1 cellular context compared by ENCODE assay signal in genomic region chr1:173714759-173715537, GRCh38.
TF ChIP-seq lines count a peak whose summit lies in the region.

A gene with protein sequence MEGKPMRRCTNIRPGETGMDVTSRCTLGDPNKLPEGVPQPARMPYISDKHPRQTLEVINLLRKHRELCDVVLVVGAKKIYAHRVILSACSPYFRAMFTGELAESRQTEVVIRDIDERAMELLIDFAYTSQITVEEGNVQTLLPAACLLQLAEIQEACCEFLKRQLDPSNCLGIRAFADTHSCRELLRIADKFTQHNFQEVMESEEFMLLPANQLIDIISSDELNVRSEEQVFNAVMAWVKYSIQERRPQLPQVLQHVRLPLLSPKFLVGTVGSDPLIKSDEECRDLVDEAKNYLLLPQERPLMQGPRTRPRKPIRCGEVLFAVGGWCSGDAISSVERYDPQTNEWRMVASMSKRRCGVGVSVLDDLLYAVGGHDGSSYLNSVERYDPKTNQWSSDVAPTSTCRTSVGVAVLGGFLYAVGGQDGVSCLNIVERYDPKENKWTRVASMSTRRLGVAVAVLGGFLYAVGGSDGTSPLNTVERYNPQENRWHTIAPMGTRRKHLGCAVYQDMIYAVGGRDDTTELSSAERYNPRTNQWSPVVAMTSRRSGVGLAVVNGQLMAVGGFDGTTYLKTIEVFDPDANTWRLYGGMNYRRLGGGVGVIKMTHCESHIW (plus strand): TSS chr1:173714981. CDS start chr1:173716044, 1,063 bp downstream.

TF ChIP-seq in K562, 482 proteins besides CTCF, POLR2A, EP300 and RAD21 (continued from another document):
- TF ChIP-seq ZBTB11 (CRISPR knock-in tag; IDR thresholded peaks at IDR 0.05): peak; percentile 97 to 100 (median 99)
- TF ChIP-seq BCLAF1 (IDR thresholded peaks at IDR 0.05; ENCODE audit: borderline replicate concordance in 1 of 2, control insufficient read depth in 1 of 2, low read depth in 2 of 2, low read length in 1 of 2): peak in 1 of 2 experiments; percentile 96; a peak in 3 of 4 replicates
- TF ChIP-seq HMGN3 (IDR thresholded peaks at IDR 0.05; ENCODE audit: borderline replicate concordance, extremely low read depth, insufficient read length, low read depth, low read length): peak; percentile 76
- TF ChIP-seq EGR1 (conservative IDR thresholded peaks at IDR 0.05): peak; percentile 44
- no peak for TF ChIP-seq SRSF7 (optimal IDR thresholded peaks at IDR 0.05; ENCODE audit: low read depth, low read length)
- TF ChIP-seq ZNF263 (CRISPR knock-in tag; IDR thresholded peaks at IDR 0.05; ENCODE audit: borderline replicate concordance): peak; percentile 70; the same call in 1 of the 2 replicates
- TF ChIP-seq ATF7 (IDR thresholded peaks at IDR 0.05): peak; percentile 86
- TF ChIP-seq, protein P1, sequence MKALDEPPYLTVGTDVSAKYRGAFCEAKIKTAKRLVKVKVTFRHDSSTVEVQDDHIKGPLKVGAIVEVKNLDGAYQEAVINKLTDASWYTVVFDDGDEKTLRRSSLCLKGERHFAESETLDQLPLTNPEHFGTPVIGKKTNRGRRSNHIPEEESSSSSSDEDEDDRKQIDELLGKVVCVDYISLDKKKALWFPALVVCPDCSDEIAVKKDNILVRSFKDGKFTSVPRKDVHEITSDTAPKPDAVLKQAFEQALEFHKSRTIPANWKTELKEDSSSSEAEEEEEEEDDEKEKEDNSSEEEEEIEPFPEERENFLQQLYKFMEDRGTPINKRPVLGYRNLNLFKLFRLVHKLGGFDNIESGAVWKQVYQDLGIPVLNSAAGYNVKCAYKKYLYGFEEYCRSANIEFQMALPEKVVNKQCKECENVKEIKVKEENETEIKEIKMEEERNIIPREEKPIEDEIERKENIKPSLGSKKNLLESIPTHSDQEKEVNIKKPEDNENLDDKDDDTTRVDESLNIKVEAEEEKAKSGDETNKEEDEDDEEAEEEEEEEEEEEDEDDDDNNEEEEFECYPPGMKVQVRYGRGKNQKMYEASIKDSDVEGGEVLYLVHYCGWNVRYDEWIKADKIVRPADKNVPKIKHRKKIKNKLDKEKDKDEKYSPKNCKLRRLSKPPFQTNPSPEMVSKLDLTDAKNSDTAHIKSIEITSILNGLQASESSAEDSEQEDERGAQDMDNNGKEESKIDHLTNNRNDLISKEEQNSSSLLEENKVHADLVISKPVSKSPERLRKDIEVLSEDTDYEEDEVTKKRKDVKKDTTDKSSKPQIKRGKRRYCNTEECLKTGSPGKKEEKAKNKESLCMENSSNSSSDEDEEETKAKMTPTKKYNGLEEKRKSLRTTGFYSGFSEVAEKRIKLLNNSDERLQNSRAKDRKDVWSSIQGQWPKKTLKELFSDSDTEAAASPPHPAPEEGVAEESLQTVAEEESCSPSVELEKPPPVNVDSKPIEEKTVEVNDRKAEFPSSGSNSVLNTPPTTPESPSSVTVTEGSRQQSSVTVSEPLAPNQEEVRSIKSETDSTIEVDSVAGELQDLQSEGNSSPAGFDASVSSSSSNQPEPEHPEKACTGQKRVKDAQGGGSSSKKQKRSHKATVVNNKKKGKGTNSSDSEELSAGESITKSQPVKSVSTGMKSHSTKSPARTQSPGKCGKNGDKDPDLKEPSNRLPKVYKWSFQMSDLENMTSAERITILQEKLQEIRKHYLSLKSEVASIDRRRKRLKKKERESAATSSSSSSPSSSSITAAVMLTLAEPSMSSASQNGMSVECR (CRISPR knock-in tag; IDR thresholded peaks at IDR 0.05): peak; percentile 90
- peak; percentile 81 for TF ChIP-seq JUND (IDR thresholded peaks at IDR 0.05; ENCODE audit: borderline replicate concordance, low read depth, low read length)
- TF ChIP-seq JUND (tag; IDR thresholded peaks at IDR 0.05; ENCODE audit: borderline replicate concordance, low read depth, low read length): peak; percentile 52; the same call in 1 of the 3 replicates
- no peak for TF ChIP-seq ZNF175 (CRISPR knock-in tag; IDR thresholded peaks at IDR 0.05; ENCODE audit: low read depth)
- TF ChIP-seq IRF2 (CRISPR knock-in tag; IDR thresholded peaks at IDR 0.05): no peak
- TF ChIP-seq ESRRB (CRISPR knock-in tag; IDR thresholded peaks at IDR 0.05; ENCODE audit: borderline replicate concordance): no peak
- TF ChIP-seq ZFPM2 (CRISPR knock-in tag; IDR thresholded peaks at IDR 0.05): no peak
- no peak for TF ChIP-seq MECOM (CRISPR knock-in tag; IDR thresholded peaks at IDR 0.05)
- peak; percentile 66 for TF ChIP-seq ZNF589 (CRISPR knock-in tag; IDR thresholded peaks at IDR 0.05; ENCODE audit: low read depth)
- peak; percentile 72; the same call in 1 of the 2 replicates for TF ChIP-seq LEF1 (IDR thresholded peaks at IDR 0.05)
- 0 out of 2 replicates have a peak, but pooled peaks have one; percentile 59 for TF ChIP-seq HDAC8 (tag; IDR thresholded peaks at IDR 0.05)
- TF ChIP-seq CBX5 (IDR thresholded peaks at IDR 0.05; ENCODE audit: borderline replicate concordance, low read depth): no peak
- TF ChIP-seq, protein P2, sequence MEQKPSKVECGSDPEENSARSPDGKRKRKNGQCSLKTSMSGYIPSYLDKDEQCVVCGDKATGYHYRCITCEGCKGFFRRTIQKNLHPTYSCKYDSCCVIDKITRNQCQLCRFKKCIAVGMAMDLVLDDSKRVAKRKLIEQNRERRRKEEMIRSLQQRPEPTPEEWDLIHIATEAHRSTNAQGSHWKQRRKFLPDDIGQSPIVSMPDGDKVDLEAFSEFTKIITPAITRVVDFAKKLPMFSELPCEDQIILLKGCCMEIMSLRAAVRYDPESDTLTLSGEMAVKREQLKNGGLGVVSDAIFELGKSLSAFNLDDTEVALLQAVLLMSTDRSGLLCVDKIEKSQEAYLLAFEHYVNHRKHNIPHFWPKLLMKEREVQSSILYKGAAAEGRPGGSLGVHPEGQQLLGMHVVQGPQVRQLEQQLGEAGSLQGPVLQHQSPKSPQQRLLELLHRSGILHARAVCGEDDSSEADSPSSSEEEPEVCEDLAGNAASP (IDR thresholded peaks at IDR 0.05): no peak
- TF ChIP-seq PRDM10 (IDR thresholded peaks at IDR 0.05; ENCODE audit: partially characterized antibody): peak; percentile 49
- no peak for TF ChIP-seq RBM22 (IDR thresholded peaks at IDR 0.05; ENCODE audit: low read depth, low read length, poor library complexity, severe bottlenecking)
- peak; percentile 98 for TF ChIP-seq LARP7 (IDR thresholded peaks at IDR 0.05)
- 0 out of 2 replicates have a peak, but pooled peaks have one; percentile 39 for TF ChIP-seq ZNF764 (CRISPR knock-in tag; IDR thresholded peaks at IDR 0.05; ENCODE audit: low read depth)
- no peak for TF ChIP-seq ZC3H4 (CRISPR knock-in tag; IDR thresholded peaks at IDR 0.05; ENCODE audit: borderline replicate concordance)
- TF ChIP-seq HMG20A (CRISPR knock-in tag; conservative IDR thresholded peaks at IDR 0.05): 0 out of 2 replicates have a peak, but pooled peaks have one; percentile 32
- TF ChIP-seq ZNF232 (CRISPR knock-in tag; IDR thresholded peaks at IDR 0.05): peak; percentile 84; the same call in 1 of the 2 replicates
- TF ChIP-seq HOXB6 (CRISPR knock-in tag; IDR thresholded peaks at IDR 0.05; ENCODE audit: borderline replicate concordance): no peak
- peak; percentile 98 for TF ChIP-seq TAF1 (IDR thresholded peaks at IDR 0.05; ENCODE audit: control insufficient read depth, extremely low read depth, insufficient read depth, low read length, severe bottlenecking)
- no peak for TF ChIP-seq ZNF217 (CRISPR knock-in tag; IDR thresholded peaks at IDR 0.05)
- peak; percentile 55; the same call in 1 of the 2 replicates for TF ChIP-seq HNRNPL (IDR thresholded peaks at IDR 0.05; ENCODE audit: low read depth, low read length)
- TF ChIP-seq L3MBTL2 (IDR thresholded peaks at IDR 0.05): peak; percentile 84
- peak; percentile 84 to 93; a peak in 3 of 4 replicates for TF ChIP-seq SRF (CRISPR knock-in tag; IDR thresholded peaks at IDR 0.05)
- TF ChIP-seq FOXJ3 (CRISPR knock-in tag; IDR thresholded peaks at IDR 0.05): no peak
- TF ChIP-seq TRIM25 (IDR thresholded peaks at IDR 0.05; ENCODE audit: borderline replicate concordance): no peak
- 0 out of 2 replicates have a peak, but pooled peaks have one; percentile 45 for TF ChIP-seq PHB2 (IDR thresholded peaks at IDR 0.05; ENCODE audit: low read depth)
- TF ChIP-seq ZC3H8 (IDR thresholded peaks at IDR 0.05): peak; percentile 86; the same call in 1 of the 2 replicates
- TF ChIP-seq SMAD2 (IDR thresholded peaks at IDR 0.05; ENCODE audit: low read depth, low read length): no peak
- no peak for TF ChIP-seq DACH1 (IDR thresholded peaks at IDR 0.05; ENCODE audit: partially characterized antibody)
- no peak for TF ChIP-seq ZNF780A (CRISPR knock-in tag; IDR thresholded peaks at IDR 0.05)
- peak; percentile 94 for TF ChIP-seq ELF2 (CRISPR knock-in tag; IDR thresholded peaks at IDR 0.05)
